Comparison of ENCODE assay signal across 1 cellular context in the genomic region with DNA sequence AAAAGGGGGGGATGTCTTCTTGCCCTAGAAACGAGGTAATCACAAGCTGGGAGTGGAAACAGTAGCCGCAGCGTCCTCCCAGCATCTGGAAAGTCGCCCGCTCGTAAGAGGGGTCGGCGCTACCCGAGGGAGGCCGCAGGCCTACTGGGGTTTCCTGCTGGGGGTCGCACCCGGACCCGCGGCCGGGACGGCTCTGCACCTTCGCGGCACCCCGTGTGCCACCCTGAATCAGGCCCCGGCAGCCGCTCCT.
TF ChIP-seq lines count a peak whose summit lies in the region.

No MANE protein-coding gene starts in this region.

TF ChIP-seq in A549, 52 proteins besides CTCF, POLR2A, EP300 and RAD21 (continued from another document):
- TF ChIP-seq TP53 (CRISPR knock-in tag; IDR thresholded peaks at IDR 0.05) (no peak), ZNF302 (CRISPR knock-in tag; IDR thresholded peaks at IDR 0.05) (no peak), JUN (IDR thresholded peaks at IDR 0.05) (no peak)
